Comparison of ENCODE assay signal across 8 cellular contexts in the genomic region with DNA sequence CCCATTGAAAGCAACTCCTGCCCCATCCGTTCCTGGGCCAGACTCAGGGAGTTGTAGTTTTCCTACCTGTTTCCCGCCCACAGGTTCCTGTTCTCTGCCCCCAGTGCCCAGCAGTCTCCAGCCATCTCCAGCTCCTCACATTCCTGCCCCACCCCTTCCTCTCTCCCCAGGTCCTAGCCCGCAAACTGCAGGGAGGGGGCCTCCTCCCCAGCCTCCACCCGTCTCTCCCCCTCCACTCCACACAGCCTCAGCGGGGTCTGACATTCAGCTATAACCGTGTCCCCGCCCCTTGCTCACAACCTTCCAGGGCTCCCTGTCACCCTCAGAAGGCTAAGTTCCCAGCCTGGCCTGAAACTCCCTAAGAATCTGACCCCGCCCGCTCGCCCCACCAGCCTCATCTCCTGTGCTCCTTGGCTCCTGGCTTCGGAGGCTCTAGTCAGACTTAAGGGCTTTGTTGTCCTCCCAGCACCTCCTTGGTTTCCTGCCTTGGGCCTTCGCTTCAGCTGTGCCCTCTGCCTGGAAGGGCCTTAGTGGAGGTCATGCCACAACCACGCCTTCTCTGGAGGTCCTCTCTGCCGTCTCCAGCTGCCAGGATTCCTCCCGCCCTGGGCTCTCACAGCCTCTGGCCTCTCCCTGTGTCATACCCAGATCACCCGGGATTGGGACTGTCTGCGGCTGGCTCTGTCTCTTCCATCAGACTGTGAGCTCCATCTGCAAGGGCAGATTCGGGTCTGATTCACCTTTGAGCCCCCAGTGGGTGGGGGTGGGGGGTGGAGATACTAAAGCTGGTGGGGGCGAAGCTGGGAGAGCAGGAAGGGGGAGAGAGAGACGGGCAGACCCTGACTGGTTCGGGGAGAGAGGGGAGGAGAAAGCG. TPM values are rescaled to one million over a fixed set of nuclear protein-coding genes. Genes with fewer than 3 reads are reported as not detected.
DNase-seq lines count a peak whose midpoint lies in the region; ATAC-seq, FAIRE-seq and TF ChIP-seq lines count a peak whose summit lies in the region.

No MANE protein-coding gene starts in this region.

- FAIRE-seq in GM12891 (lab: Jason Lieb, UNC) = no peak

- H3K4me2 ChIP-seq in neural cell (ENCODE audit: low read length) = peak overlapping the region; percentile 69

- peaks cover 5% of the 10 kb centered on the region for H3K9me3 Mint-ChIP-seq in activated CD8-positive, alpha-beta T cell treated with anti-CD3 and anti-CD28 coated beads for 36 hours

- no peak overlapping the region for H3K27ac Mint-ChIP-seq in activated CD8-positive, alpha-beta T cell treated with anti-CD3 and anti-CD28 coated beads for 36 hours

- TF ChIP-seq CTCF in activated CD8-positive, alpha-beta T cell treated with anti-CD3 and anti-CD28 coated beads for 36 hours (IDR thresholded peaks at IDR 0.05) = no peak
- no peak for TF ChIP-seq CTCF in neural cell (IDR thresholded peaks at IDR 0.05; ENCODE audit: poor library complexity, severe bottlenecking)

- H2AFZ ChIP-seq in neural cell (ENCODE audit: low read depth, low read length) = peak overlapping the region; percentile 89

- peak overlapping the region; percentile 99 for H3K27ac ChIP-seq in neural cell (ENCODE audit: low read length)

- peaks cover 12% of the 10 kb centered on the region for H4K20me1 ChIP-seq in neural cell (ENCODE audit: insufficient read depth)

- H3K9me2 ChIP-seq in neural cell (ENCODE audit: insufficient read depth, low read length) = no peaks in the 10 kb centered on the region

- CTCF ChIA-PET in activated CD8-positive, alpha-beta T cell treated with anti-CD3 and anti-CD28 coated beads for 36 hours (lab: Charles Lee) = interaction anchor here (0.6 to 1.1 kb wide), 2 partner anchors 12 to 90 kb away, joined by 3 to 4 read pairs; no protein-coding TSS in a partner anchor

- POLR2A ChIA-PET in activated CD8-positive, alpha-beta T cell treated with anti-CD3 and anti-CD28 coated beads for 36 hours (lab: Charles Lee) = interaction anchor here (3.4 kb wide), 1 partner anchor 16 kb away, joined by 13 read pairs; no protein-coding TSS in a partner anchor

- peak overlapping the region; percentile 90 for H3K4me3 ChIP-seq in neural cell (ENCODE audit: low read length)

- H3K4me3 Mint-ChIP-seq in activated CD8-positive, alpha-beta T cell treated with anti-CD3 and anti-CD28 coated beads for 36 hours = peak overlapping the region; percentile 60

- no peak for TF ChIP-seq RAD21 in neural cell (conservative IDR thresholded peaks at IDR 0.05)

- H3K9ac ChIP-seq in neural cell (ENCODE audit: low read length) = peak overlapping the region; percentile 92

- no peaks in the 10 kb centered on the region for H3K9me3 ChIP-seq in neural cell (ENCODE audit: low read length)

- peaks cover 15% of the 10 kb centered on the region for H3K4me1 Mint-ChIP-seq in activated CD8-positive, alpha-beta T cell treated with anti-CD3 and anti-CD28 coated beads for 36 hours (ENCODE audit: low read depth)

- DNase-seq in AG08395 (ENCODE audit: low spot score) (peak; percentile 70), HK-2 (ENCODE audit: unreplicated experiment) (peak; percentile 78), foreskin melanocyte (peak; percentile 59), NCI-H2081 (lab: John Stamatoyannopoulos, UW) (no peak), GM12891 (ENCODE audit: insufficient read length, low spot score) (no peak)
- no peak for DNase-seq in activated CD8-positive, alpha-beta T cell treated with anti-CD3 and anti-CD28 coated beads for 36 hours

- H3K36me3 ChIP-seq in neural cell (ENCODE audit: insufficient read depth, low read length) = no peaks in the 10 kb centered on the region

- intact Hi-C loops in activated CD8-positive, alpha-beta T cell treated with anti-CD3 and anti-CD28 coated beads for 36 hours (cut with micrococcal nuclease) = no loop called here

- H3K36me3 Mint-ChIP-seq in activated CD8-positive, alpha-beta T cell treated with anti-CD3 and anti-CD28 coated beads for 36 hours (ENCODE audit: low read depth) = no peaks in the 10 kb centered on the region

- no peak for TF ChIP-seq EP300 in neural cell (conservative IDR thresholded peaks at IDR 0.05; ENCODE audit: poor library complexity, severe bottlenecking)

- no peaks in the 10 kb centered on the region for H3K27me3 ChIP-seq in neural cell (ENCODE audit: insufficient read depth, low read depth, low read length)

- peaks cover 9% of the 10 kb centered on the region for H3K27me3 Mint-ChIP-seq in activated CD8-positive, alpha-beta T cell treated with anti-CD3 and anti-CD28 coated beads for 36 hours

- ATAC-seq in activated CD8-positive, alpha-beta T cell treated with anti-CD3 and anti-CD28 coated beads for 36 hours = no peak
- ATAC-seq in HG03469 (IDR thresholded peaks at IDR 0.05; ENCODE audit: unreplicated experiment) = no peak

- no peaks in the 10 kb centered on the region for H3F3A ChIP-seq in neural cell (ENCODE audit: insufficient read depth, low read length, poor library complexity, severe bottlenecking)

- H3K79me2 ChIP-seq in neural cell (replicated peaks; ENCODE audit: insufficient read depth, low read length) = peaks cover 45% of the 10 kb centered on the region

- TF ChIP-seq POLR2A in GM12891 (IDR thresholded peaks at IDR 0.05; ENCODE audit: low read depth, low read length) = no peak

TF ChIP-seq in neural cell, 6 proteins besides CTCF, POLR2A, EP300 and RAD21 (continues in another document):
- TF ChIP-seq EZH2 (IDR thresholded peaks at IDR 0.05; ENCODE audit: borderline replicate concordance, insufficient read depth, low read length, poor library complexity, severe bottlenecking) = no peak

TF ChIP-seq in GM12891, 5 proteins besides CTCF, POLR2A, EP300 and RAD21:
- no peak for TF ChIP-seq SPI1 (IDR thresholded peaks at IDR 0.05; ENCODE audit: low read depth, low read length)
- no peak for TF ChIP-seq PAX5 (IDR thresholded peaks at IDR 0.05; ENCODE audit: insufficient read depth, low read length, severe bottlenecking)
- TF ChIP-seq TAF1 (IDR thresholded peaks at IDR 0.05; ENCODE audit: low read depth, low read length) = no peak
- TF ChIP-seq POLR2AphosphoS5 (IDR thresholded peaks at IDR 0.05; ENCODE audit: low read depth, low read length) = no peak
- TF ChIP-seq POU2F2 (IDR thresholded peaks at IDR 0.05; ENCODE audit: low read depth, low read length) = no peak
TF ChIP-seq in GM12891: peak in this region for 0.

RNA-seq across cellular contexts. Expression of a gene that starts 5.1 kb away (rescaled TPM):
- total RNA-seq in activated CD8-positive, alpha-beta T cell treated with anti-CD3 and anti-CD28 coated beads for 36 hours = 1 to 10 TPM; 2.4 to 4.6 TPM
- 5.2 and 11.6 TPM in 2 replicates for polyA plus RNA-seq in neural cell
- polyA minus RNA-seq in neural cell = 6.1 and 6.9 TPM in 2 replicates
- 2.9 TPM for polyA plus RNA-seq in GM12891 (2012; ENCODE audit: low read depth, missing spikeins)

RNA-seq across cellular contexts. Expression of a gene that starts 35.8 kb away (rescaled TPM):
- not detected for total RNA-seq in activated CD8-positive, alpha-beta T cell treated with anti-CD3 and anti-CD28 coated beads for 36 hours
- polyA plus RNA-seq in neural cell = 0.30 TPM in 1 of 2 replicates, not detected in the other
- polyA minus RNA-seq in neural cell = 0.69 TPM in 1 of 2 replicates, not detected in the other
- polyA plus RNA-seq in GM12891 (2012; ENCODE audit: low read depth, missing spikeins) = not detected

RNA-seq across cellular contexts. Expression of a gene that starts 41.4 kb away (rescaled TPM):
- not detected for total RNA-seq in activated CD8-positive, alpha-beta T cell treated with anti-CD3 and anti-CD28 coated beads for 36 hours
- polyA plus RNA-seq in neural cell = not detected in 2 replicates
- polyA minus RNA-seq in neural cell = not detected in 2 replicates
- not detected for polyA plus RNA-seq in GM12891 (2012; ENCODE audit: low read depth, missing spikeins)

RNA-seq across cellular contexts. Expression of a gene that starts 57.8 kb away (rescaled TPM):
- total RNA-seq in activated CD8-positive, alpha-beta T cell treated with anti-CD3 and anti-CD28 coated beads for 36 hours = not detected
- polyA plus RNA-seq in neural cell = not detected in 2 replicates
- polyA minus RNA-seq in neural cell = not detected in 2 replicates
- not detected for polyA plus RNA-seq in GM12891 (2012; ENCODE audit: low read depth, missing spikeins)

Comparison
In these comparisons a context has a peak if more than half of its experiments do, and no peak if none do; other contexts are left out.
1. DNase-seq: peak in AG08395 (single experiment), HK-2 (single experiment) and foreskin melanocyte (single experiment); none in activated CD8-positive, alpha-beta T cell treated with anti-CD3 and anti-CD28 coated beads for 36 hours (single experiment), NCI-H2081 (0 of 2) and GM12891 (single experiment).